In genomic region chr4:169791527-169792156, GRCh38 we compare ENCODE assay signal across 8 cellular contexts. TPM values are rescaled to one million over a fixed set of nuclear protein-coding genes. Genes with fewer than 3 reads are reported as not detected.
DNase-seq lines count a peak whose midpoint lies in the region; ATAC-seq, FAIRE-seq and TF ChIP-seq lines count a peak whose summit lies in the region.

No MANE protein-coding gene starts in this region.

- no peak for ATAC-seq in HG03095 (IDR thresholded peaks at IDR 0.05; ENCODE audit: unreplicated experiment)

- CTCF ChIA-PET in mammary epithelial cell (lab: Charles Lee; ENCODE audit: low non-redundant PET): interaction anchor here (0.6 kb wide), 1 partner anchor 142 kb away, joined by 9 read pairs; no protein-coding TSS in a partner anchor

- H3K9me3 ChIP-seq in SJCRH30 (replicated peaks): no peaks in the 10 kb centered on the region
- H3K9me3 ChIP-seq in mammary epithelial cell (replicated peaks; ENCODE audit: insufficient read depth, low read length): no peaks in the 10 kb centered on the region
- no peaks in the 10 kb centered on the region for H3K9me3 ChIP-seq in spleen
- H3K9me3 ChIP-seq in Karpas-422 (ENCODE audit: low read length): no peaks in the 10 kb centered on the region

- H3K27me3 ChIP-seq in SJCRH30 (no peaks in the 10 kb centered on the region), mammary epithelial cell (ENCODE audit: insufficient read depth, low read length) (no peaks in the 10 kb centered on the region), spleen (replicated peaks in 1 of 7) (peaks cover 0 to 50% (median 26%) of the 10 kb centered on the region in 7 donors), Karpas-422 (ENCODE audit: low read length) (no peaks in the 10 kb centered on the region)

- DNase-seq in DMS53 treated with DMSO at 0.1 percent for 48 hours (lab: John Stamatoyannopoulos, UW; ENCODE audit: unreplicated experiment) (peak; percentile 22), Kasumi-1 (lab: John Stamatoyannopoulos, UW) (peak; percentile 81 to 90), SJCRH30 (peak; percentile 75 to 88), mammary epithelial cell (peak; percentile 65), spleen (peak; percentile 77), Karpas-422 (no peak)

- no peaks in the 10 kb centered on the region for H3K9me2 ChIP-seq in Karpas-422 (replicated peaks; ENCODE audit: insufficient read depth, low read length)

- TF ChIP-seq POLR2A in spleen (IDR thresholded peaks at IDR 0.05): no peak

- intact Hi-C loops in mammary epithelial cell (cut with micrococcal nuclease): loop anchor here (1.0 to 5.0 kb wide), 6 partner anchors 34 to 301 kb away; partner anchors contain the start of genes CLCN3, HPF1, MFAP3L and NEK1
- intact Hi-C loops in spleen (cut with DNase I; ENCODE audit: low total_unique reads): no loop called here

- in situ Hi-C loops in mammary epithelial cell (cut with MboI; ENCODE audit: low sequenced_read_pairs in 2 of 2): no loop called here

- BruUV-seq in mammary epithelial cell (replicated peaks; lab: Mats Ljungman, UMichigan): TSS peak; percentile 87

- dilution Hi-C loops in mammary epithelial cell (cut with HindIII; ENCODE audit: low sequenced_read_pairs): no loop called here

- TF ChIP-seq CTCF in mammary epithelial cell (conservative IDR thresholded peaks at IDR 0.05 in 1 of 2, IDR thresholded peaks at IDR 0.05 in 1 of 2; ENCODE audit: extremely low read depth in 1 of 2, insufficient read depth in 1 of 2, low read depth in 1 of 2, low read length in 2 of 2) (peak; percentile 49 to 59), spleen (IDR thresholded peaks at IDR 0.05 in 8 of 11, conservative IDR thresholded peaks at IDR 0.05 in 3 of 11) (peak in 7 of 11 experiments; percentile 28 to 49 (median 35))

- H3K4me1 ChIP-seq in SJCRH30 (no peaks in the 10 kb centered on the region; the same call in 1 of the 2 replicates), mammary epithelial cell (ENCODE audit: insufficient read depth, low read length) (peaks cover 9% of the 10 kb centered on the region), spleen (peaks cover 0 to 13% (median 5%) of the 10 kb centered on the region in 6 donors), Karpas-422 (ENCODE audit: low read length) (no peaks in the 10 kb centered on the region)

- FAIRE-seq in islet of Langerhans (lab: Jason Lieb, UNC): peak; percentile 87

- H3K27ac ChIP-seq in SJCRH30 (no peak overlapping the region), mammary epithelial cell (ENCODE audit: insufficient read depth, low read depth, low read length) (no peak overlapping the region), spleen (no peak overlapping the region), Karpas-422 (ENCODE audit: low read length) (no peak overlapping the region)

- 4% methylated on average over 14 of the region's 29 CpGs for WGBS in mammary epithelial cell (ENCODE audit: low coverage, missing lambda C conversion rate)
- WGBS in spleen, 5 donors: 7 to 11% (median 8%) methylated on average over 29 of the region's 29 CpGs

- H2AFZ ChIP-seq in mammary epithelial cell (ENCODE audit: low read depth, low read length) (peak overlapping the region; percentile 79), Karpas-422 (ENCODE audit: low read length) (no peak overlapping the region)

- no peak overlapping the region for H3K9ac ChIP-seq in mammary epithelial cell (ENCODE audit: insufficient read depth, low read length)
- no peak overlapping the region for H3K9ac ChIP-seq in Karpas-422 (ENCODE audit: low read length)

- H3K36me3 ChIP-seq in SJCRH30: no peaks in the 10 kb centered on the region
- H3K36me3 ChIP-seq in mammary epithelial cell (ENCODE audit: insufficient read depth, low read length): no peaks in the 10 kb centered on the region
- no peaks in the 10 kb centered on the region for H3K36me3 ChIP-seq in spleen
- no peaks in the 10 kb centered on the region for H3K36me3 ChIP-seq in Karpas-422 (ENCODE audit: insufficient read depth, low read length)

- peak overlapping the region; percentile 29 for H3K4me3 ChIP-seq in SJCRH30
- peak overlapping the region; percentile 37 to 50 (median 42) for H3K4me3 ChIP-seq in mammary epithelial cell (replicated peaks in 1 of 3; ENCODE audit: insufficient read depth in 1 of 3, low read depth in 2 of 3, low read length in 3 of 3)
- peak overlapping the region in 3 of 8 donors; percentile 7 to 41 (median 16) for H3K4me3 ChIP-seq in spleen
- no peak overlapping the region for H3K4me3 ChIP-seq in Karpas-422 (ENCODE audit: low read length)

- H3K79me2 ChIP-seq in mammary epithelial cell (ENCODE audit: insufficient read depth, low read length) (no peaks in the 10 kb centered on the region), Karpas-422 (ENCODE audit: low read length) (no peaks in the 10 kb centered on the region)

- H3K4me2 ChIP-seq in mammary epithelial cell (ENCODE audit: insufficient read depth, low read depth, low read length) (peak overlapping the region; percentile 81), Karpas-422 (ENCODE audit: low read depth, low read length, poor library complexity, severe bottlenecking) (no peak overlapping the region)

- H4K20me1 ChIP-seq in mammary epithelial cell (ENCODE audit: insufficient read depth, low read length) (no peaks in the 10 kb centered on the region), Karpas-422 (ENCODE audit: insufficient read depth, low read depth, low read length) (no peaks in the 10 kb centered on the region)

RNA-seq across cellular contexts. Expression of gene HPF1, which starts 33.9 kb away (rescaled TPM):
- 32.0 and 36.5 TPM in 2 replicates for total RNA-seq in SJCRH30 (2014; rRNA removed; shearing (Covaris generic))
- 10 to 100 TPM; 14.7 to 20.0 TPM for total RNA-seq in mammary epithelial cell
- polyA plus RNA-seq in mammary epithelial cell: 14.9 TPM
- 10.5 TPM for polyA minus RNA-seq in mammary epithelial cell
- 10 to 100 TPM; 15.7 to 47.6 (median 19.8) TPM for total RNA-seq in spleen
- 10 to 100 TPM; 18.8 to 29.1 (median 26.5) TPM for polyA plus RNA-seq in spleen
- 13.2 and 18.2 TPM in 2 replicates for total RNA-seq in Karpas-422 (2014; rRNA removed; shearing (Covaris generic); ENCODE audit: low replicate concordance)
